Comparison of ENCODE assay signal across 15 cellular contexts in the genomic region with DNA sequence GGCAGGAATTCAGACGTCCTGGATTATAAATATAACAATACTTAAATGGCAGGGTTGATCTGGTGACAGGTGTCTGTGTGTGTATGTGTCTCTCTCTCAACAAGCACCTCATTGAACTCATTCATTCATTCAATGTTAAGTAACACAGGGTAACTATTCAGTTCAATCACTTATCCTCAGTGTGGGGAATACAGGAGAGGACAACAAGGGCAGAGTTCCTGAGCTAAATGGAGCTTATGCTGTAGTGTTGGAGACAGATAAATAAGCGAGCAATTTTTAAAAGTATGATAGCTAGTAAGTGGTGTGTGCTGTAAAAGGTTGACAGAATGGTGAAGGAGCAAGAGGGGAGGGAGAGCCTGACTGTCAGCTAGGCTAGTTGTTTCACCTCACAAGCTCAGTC.
"Had no signal": no experiment of that assay in that cellular context is flagged by ENCODE, and none has a peak within 500 bp of the region (broad histone marks: within the 10 kb centered on the region; RNA-seq: fewer than 3 reads in every experiment).

No MANE protein-coding gene starts in this region.

- H3K27ac Mint-ChIP-seq: activated naive CD8-positive, alpha-beta T cell; nephron; stimulated activated naive B cell treated with anti-CD40 and anti-IgM and Interleukin-4, amounts not matched to agents 10 μg/mL and 1 μg/mL and 100 μg/mL, for 72 hours; T-cell had no signal

- H3K9me3 Mint-ChIP-seq: nephron; stimulated activated naive B cell treated with anti-CD40 and anti-IgM and Interleukin-4, amounts not matched to agents 10 μg/mL and 1 μg/mL and 100 μg/mL, for 72 hours; T-cell had no signal

- H3K4me1 Mint-ChIP-seq: nephron; stimulated activated naive B cell treated with anti-CD40 and anti-IgM and Interleukin-4, amounts not matched to agents 10 μg/mL and 1 μg/mL and 100 μg/mL, for 72 hours; T-cell had no signal

- H3K4me1 ChIP-seq: left lung had no signal

- H3K4me3 Mint-ChIP-seq: activated naive CD8-positive, alpha-beta T cell; nephron; stimulated activated naive B cell treated with anti-CD40 and anti-IgM and Interleukin-4, amounts not matched to agents 10 μg/mL and 1 μg/mL and 100 μg/mL, for 72 hours; T-cell had no signal

- DNase-seq: activated CD4-positive, alpha-beta T cell treated with anti-CD3 and anti-CD28 coated beads, Interleukin-2, amount 50 U/mL, for 1 hour; activated CD8-positive, alpha-beta memory T cell treated with anti-CD3 and anti-CD28 coated beads for 24 hours; activated gamma-delta T cell treated with Interleukin-2 at 50 U/mL for 16 hours; anterior cingulate cortex; left lung; mesendoderm; occipital lobe; stimulated activated CD4-positive, alpha-beta T cell treated with anti-CD3 and anti-CD28 coated beads, Interleukin-2, amount 100 ng/mL, for 48 hours; stimulated activated naive B cell treated with anti-CD40 and anti-IgM and Interleukin-4, amounts not matched to agents 10 μg/mL and 1 μg/mL and 100 μg/mL, for 72 hours; T-cell; T-helper 9 cell; thyroid gland had no signal

- H3K27me3 ChIP-seq: hepatocyte, left lung, thyroid gland had no signal

- H3K4me2 ChIP-seq: hepatocyte had no signal

- H3K27ac ChIP-seq: hepatocyte, left lung, thyroid gland had no signal

- H3K9me3 ChIP-seq: left lung, thyroid gland had no signal

- ATAC-seq: stimulated activated naive B cell treated with anti-CD40 and anti-IgM and Interleukin-4, amounts not matched to agents 10 μg/mL and 1 μg/mL and 100 μg/mL, for 72 hours; T-cell had no signal

- H3K79me2 ChIP-seq: hepatocyte had no signal

- H3K36me3 ChIP-seq: left lung, thyroid gland had no signal

- H3K4me3 ChIP-seq: hepatocyte, left lung, thyroid gland had no signal

- H3K36me3 Mint-ChIP-seq: activated naive CD8-positive, alpha-beta T cell; stimulated activated naive B cell treated with anti-CD40 and anti-IgM and Interleukin-4, amounts not matched to agents 10 μg/mL and 1 μg/mL and 100 μg/mL, for 72 hours; T-cell had no signal

- H2AFZ ChIP-seq: hepatocyte had no signal
